ENCODE assay signal across 23 cellular contexts in genomic region chr1:229585338-229585737, GRCh38.
"Had no signal": no experiment of that assay in that cellular context is flagged by ENCODE, and none has a peak within 500 bp of the region (broad histone marks: within the 10 kb centered on the region; RNA-seq: fewer than 3 reads in every experiment).

No MANE protein-coding gene starts in this region.

- DNase-seq: activated CD4-positive, alpha-beta memory T cell treated with anti-CD3 and anti-CD28 coated beads for 36 hours; activated CD4-positive, alpha-beta T cell treated with anti-CD3 and anti-CD28 coated beads, Interleukin-2, amount 10 ng/mL, durations not matched to agents 7 days and 5 days; activated CD4-positive, CD25-positive, alpha-beta regulatory T cell; activated CD8-positive, alpha-beta memory T cell treated with anti-CD3 and anti-CD28 coated beads for 24 hours; activated effector memory CD4-positive, alpha-beta T cell treated with anti-CD3 and anti-CD28 coated beads, Interleukin-2, amount 50 U/mL, for 16 hours; activated naive CD4-positive, alpha-beta T cell treated with Interleukin-2 at 50 U/mL for 16 hours; activated naive CD8-positive, alpha-beta T cell treated with anti-CD3 and anti-CD28 coated beads, Interleukin-2, amount 50 U/mL, for 24 hours; activated T-cell treated with anti-CD3 and anti-CD28 coated beads, Interleukin-2, amount 50 U/mL, for 4 hours; amygdala; MM.1S; NCI-H1105; NCI-H1436; NCI-H187 treated with DMSO at 0.1 percent for 48 hours; NCI-H2081 treated with DMSO at 0.1 percent for 48 hours; NCI-H446; NCI-H524; Peyer's patch; SHP77 had no signal

- H3K9me3 Mint-ChIP-seq: activated CD4-positive, alpha-beta memory T cell treated with anti-CD3 and anti-CD28 coated beads for 36 hours; activated CD4-positive, alpha-beta T cell treated with anti-CD3 and anti-CD28 coated beads, Interleukin-2, amount 10 ng/mL, durations not matched to agents 7 days and 5 days; activated naive CD4-positive, alpha-beta T cell treated with anti-CD3 and anti-CD28 coated beads, Interleukin-2, amount 50 U/mL, for 72 hours; activated naive CD8-positive, alpha-beta T cell treated with anti-CD3 and anti-CD28 coated beads, Interleukin-2, amount 50 U/mL, for 24 hours; activated T-cell treated with anti-CD3 and anti-CD28 coated beads, Interleukin-2, amount 50 U/mL, for 4 hours; brain; central memory CD8-positive, alpha-beta T cell had no signal

- H3K4me1 ChIP-seq: Peyer's patch, SJSA1 had no signal

- H3K27me3 Mint-ChIP-seq: activated CD4-positive, alpha-beta memory T cell treated with anti-CD3 and anti-CD28 coated beads for 36 hours; activated CD4-positive, alpha-beta T cell treated with anti-CD3 and anti-CD28 coated beads, Interleukin-2, amount 10 ng/mL, durations not matched to agents 7 days and 5 days; activated naive CD8-positive, alpha-beta T cell treated with anti-CD3 and anti-CD28 coated beads, Interleukin-2, amount 50 U/mL, for 24 hours; brain; central memory CD8-positive, alpha-beta T cell had no signal

- H3K4me3 Mint-ChIP-seq: activated CD4-positive, alpha-beta memory T cell treated with anti-CD3 and anti-CD28 coated beads for 36 hours; activated CD4-positive, alpha-beta T cell treated with anti-CD3 and anti-CD28 coated beads, Interleukin-2, amount 10 ng/mL, durations not matched to agents 7 days and 5 days; activated naive CD8-positive, alpha-beta T cell treated with anti-CD3 and anti-CD28 coated beads, Interleukin-2, amount 50 U/mL, for 24 hours; activated T-cell treated with anti-CD3 and anti-CD28 coated beads, Interleukin-2, amount 50 U/mL, for 4 hours; brain; central memory CD8-positive, alpha-beta T cell had no signal

- H3K27me3 ChIP-seq: Peyer's patch, SJSA1 had no signal

- H3K4me1 Mint-ChIP-seq: activated CD4-positive, alpha-beta T cell treated with anti-CD3 and anti-CD28 coated beads, Interleukin-2, amount 10 ng/mL, durations not matched to agents 7 days and 5 days; activated naive CD8-positive, alpha-beta T cell treated with anti-CD3 and anti-CD28 coated beads, Interleukin-2, amount 50 U/mL, for 24 hours; central memory CD8-positive, alpha-beta T cell had no signal

- H3K36me3 Mint-ChIP-seq: activated CD4-positive, alpha-beta memory T cell treated with anti-CD3 and anti-CD28 coated beads for 36 hours; activated naive CD4-positive, alpha-beta T cell treated with anti-CD3 and anti-CD28 coated beads, Interleukin-2, amount 50 U/mL, for 72 hours; brain had no signal

- H3K36me3 ChIP-seq: Peyer's patch, SJSA1 had no signal

- H3K4me3 ChIP-seq: Peyer's patch, SJSA1 had no signal

- ATAC-seq: activated naive CD4-positive, alpha-beta T cell treated with anti-CD3 and anti-CD28 coated beads, Interleukin-2, amount 50 U/mL, for 72 hours; activated naive CD8-positive, alpha-beta T cell treated with anti-CD3 and anti-CD28 coated beads, Interleukin-2, amount 50 U/mL, for 24 hours; activated T-cell treated with anti-CD3 and anti-CD28 coated beads, Interleukin-2, amount 50 U/mL, for 4 hours had no signal

- H3K9me3 ChIP-seq: Peyer's patch, SJSA1 had no signal

- H3K27ac Mint-ChIP-seq: activated CD4-positive, alpha-beta memory T cell treated with anti-CD3 and anti-CD28 coated beads for 36 hours; activated CD4-positive, alpha-beta T cell treated with anti-CD3 and anti-CD28 coated beads, Interleukin-2, amount 10 ng/mL, durations not matched to agents 7 days and 5 days; activated naive CD4-positive, alpha-beta T cell treated with anti-CD3 and anti-CD28 coated beads, Interleukin-2, amount 50 U/mL, for 72 hours; activated naive CD8-positive, alpha-beta T cell treated with anti-CD3 and anti-CD28 coated beads, Interleukin-2, amount 50 U/mL, for 24 hours; brain had no signal

- H3K27ac ChIP-seq: Peyer's patch, SJSA1, VCaP had no signal
